Comparison of ENCODE assay signal across 27 cellular contexts in genomic region chr5:136046231-136046630, GRCh38. TPM values are rescaled to one million over a fixed set of nuclear protein-coding genes. Genes with fewer than 3 reads are reported as not detected.
"Had no signal": no experiment of that assay in that cellular context is flagged by ENCODE, and none has a peak within 500 bp of the region (broad histone marks: within the 10 kb centered on the region; RNA-seq: fewer than 3 reads in every experiment).

No MANE protein-coding gene starts in this region.

- H3K4me1 ChIP-seq: prostate gland, upper lobe of left lung had no signal

- ATAC-seq: left lung; natural killer cell treated with Interleukin-12 subunit alpha and Interleukin-12 subunit beta and Interleukin-15 and Interleukin-18, amount 100 ng/mL, for 72 hours; stimulated activated effector memory CD8-positive, alpha-beta T cell treated with anti-CD3 and anti-CD28 coated beads, Interleukin-12 subunit alpha, Interleukin-12 subunit beta, amount 100 ng/mL, for 72 hours had no signal

- H3K36me3 Mint-ChIP-seq: activated naive CD4-positive, alpha-beta T cell treated with anti-CD3 and anti-CD28 coated beads, Interleukin-2, amount 10 ng/mL, durations not matched to agents 7 days and 5 days; activated naive CD8-positive, alpha-beta T cell treated with anti-CD3 and anti-CD28 coated beads, Interleukin-2, amount 10 ng/mL, durations not matched to agents 7 days and 5 days; natural killer cell treated with Interleukin-12 subunit alpha and Interleukin-12 subunit beta and Interleukin-15 and Interleukin-18, amount 100 ng/mL, for 72 hours; stimulated activated effector memory CD8-positive, alpha-beta T cell treated with anti-CD3 and anti-CD28 coated beads, Interleukin-12 subunit alpha, Interleukin-12 subunit beta, amount 100 ng/mL, for 72 hours had no signal

- H3K27ac Mint-ChIP-seq: activated naive CD4-positive, alpha-beta T cell treated with anti-CD3 and anti-CD28 coated beads, Interleukin-2, amount 10 ng/mL, durations not matched to agents 7 days and 5 days; activated naive CD8-positive, alpha-beta T cell treated with anti-CD3 and anti-CD28 coated beads, Interleukin-2, amount 10 ng/mL, durations not matched to agents 7 days and 5 days; natural killer cell treated with Interleukin-12 subunit alpha and Interleukin-12 subunit beta and Interleukin-15 and Interleukin-18, amount 100 ng/mL, for 72 hours; stimulated activated effector memory CD8-positive, alpha-beta T cell treated with anti-CD3 and anti-CD28 coated beads, Interleukin-12 subunit alpha, Interleukin-12 subunit beta, amount 100 ng/mL, for 72 hours; stimulated activated naive CD8-positive, alpha-beta T cell treated with anti-CD3 and anti-CD28 coated beads, Interleukin-15, Interleukin-2, amounts not matched to agents 100 ng/mL and 50 ng/mL, for 24 hours; T-helper 1 cell treated with Interleukin-12 subunit alpha and Interleukin-12 subunit beta and Interleukin-4 antibody, amounts not matched to agents 30 μg/mL and 1 μg/mL, for 36 hours had no signal

- H3K4me3 Mint-ChIP-seq: activated naive CD4-positive, alpha-beta T cell treated with anti-CD3 and anti-CD28 coated beads, Interleukin-2, amount 10 ng/mL, durations not matched to agents 7 days and 5 days; activated naive CD8-positive, alpha-beta T cell treated with anti-CD3 and anti-CD28 coated beads, Interleukin-2, amount 10 ng/mL, durations not matched to agents 7 days and 5 days; natural killer cell treated with Interleukin-12 subunit alpha and Interleukin-12 subunit beta and Interleukin-15 and Interleukin-18, amount 100 ng/mL, for 72 hours; stimulated activated effector memory CD8-positive, alpha-beta T cell treated with anti-CD3 and anti-CD28 coated beads, Interleukin-12 subunit alpha, Interleukin-12 subunit beta, amount 100 ng/mL, for 72 hours; stimulated activated naive CD8-positive, alpha-beta T cell treated with anti-CD3 and anti-CD28 coated beads, Interleukin-15, Interleukin-2, amounts not matched to agents 100 ng/mL and 50 ng/mL, for 24 hours; T-helper 1 cell treated with Interleukin-12 subunit alpha and Interleukin-12 subunit beta and Interleukin-4 antibody, amounts not matched to agents 30 μg/mL and 1 μg/mL, for 36 hours had no signal

- FAIRE-seq: TTC549 had no signal

- H3K9me3 Mint-ChIP-seq: activated naive CD4-positive, alpha-beta T cell treated with anti-CD3 and anti-CD28 coated beads, Interleukin-2, amount 10 ng/mL, durations not matched to agents 7 days and 5 days; activated naive CD8-positive, alpha-beta T cell treated with anti-CD3 and anti-CD28 coated beads, Interleukin-2, amount 10 ng/mL, durations not matched to agents 7 days and 5 days; natural killer cell treated with Interleukin-12 subunit alpha and Interleukin-12 subunit beta and Interleukin-15 and Interleukin-18, amount 100 ng/mL, for 72 hours; stimulated activated effector memory CD8-positive, alpha-beta T cell treated with anti-CD3 and anti-CD28 coated beads, Interleukin-12 subunit alpha, Interleukin-12 subunit beta, amount 100 ng/mL, for 72 hours; stimulated activated naive CD8-positive, alpha-beta T cell treated with anti-CD3 and anti-CD28 coated beads, Interleukin-15, Interleukin-2, amounts not matched to agents 100 ng/mL and 50 ng/mL, for 24 hours; T-helper 1 cell treated with Interleukin-12 subunit alpha and Interleukin-12 subunit beta and Interleukin-4 antibody, amounts not matched to agents 30 μg/mL and 1 μg/mL, for 36 hours had no signal

- H3K27ac ChIP-seq: esophagus muscularis mucosa, left lung, ovary, prostate gland, thoracic aorta, upper lobe of left lung, VCaP had no signal

- H3K36me3 ChIP-seq: ovary, prostate gland had no signal

- H3K9me3 ChIP-seq: esophagus muscularis mucosa, left lung, ovary, prostate gland, thoracic aorta, upper lobe of left lung had no signal

- H3K27me3 ChIP-seq: esophagus muscularis mucosa, left lung, ovary, upper lobe of left lung had no signal

- H3K4me3 ChIP-seq: esophagus muscularis mucosa, left lung, lung, ovary, prostate gland, thoracic aorta, upper lobe of left lung had no signal

- DNase-seq: activated CD4-positive, alpha-beta T cell treated with anti-CD3 and anti-CD28 coated beads for 48 hours; activated CD4-positive, alpha-beta T cell treated with anti-CD3 and anti-CD28 coated beads, Interleukin-2, amount 50 U/mL, for 48 hours; activated CD8-positive, alpha-beta memory T cell treated with anti-CD3 and anti-CD28 coated beads for 24 hours; activated gamma-delta T cell; activated naive CD4-positive, alpha-beta T cell treated with anti-CD3 and anti-CD28 coated beads, Interleukin-2, amount 10 ng/mL, durations not matched to agents 7 days and 5 days; activated naive CD8-positive, alpha-beta T cell treated with anti-CD3 and anti-CD28 coated beads, Interleukin-2, amount 10 ng/mL, durations not matched to agents 7 days and 5 days; central memory CD4-positive, alpha-beta T cell; foreskin melanocyte; kidney glomerular epithelial cell; mesendoderm; ovary; stimulated activated CD4-positive, alpha-beta T cell treated with anti-CD3 and anti-CD28 coated beads, Interleukin-12 subunit alpha, Interleukin-12 subunit beta, amount 100 ng/mL, for 4 hours; stimulated activated CD4-positive, alpha-beta T cell treated with anti-CD3 and anti-CD28 coated beads, Interleukin-4, amount 100 ng/mL, for 24 hours; SW 1271; T-helper 9 cell had no signal

RNA-seq across cellular contexts. Expression of gene TGFBI, which starts 17.4 kb away (rescaled TPM):
- total RNA-seq: natural killer cell treated with Interleukin-12 subunit alpha and Interleukin-12 subunit beta and Interleukin-15 and Interleukin-18, amount 100 ng/mL, for 72 hours had no signal
